In the genomic region with DNA sequence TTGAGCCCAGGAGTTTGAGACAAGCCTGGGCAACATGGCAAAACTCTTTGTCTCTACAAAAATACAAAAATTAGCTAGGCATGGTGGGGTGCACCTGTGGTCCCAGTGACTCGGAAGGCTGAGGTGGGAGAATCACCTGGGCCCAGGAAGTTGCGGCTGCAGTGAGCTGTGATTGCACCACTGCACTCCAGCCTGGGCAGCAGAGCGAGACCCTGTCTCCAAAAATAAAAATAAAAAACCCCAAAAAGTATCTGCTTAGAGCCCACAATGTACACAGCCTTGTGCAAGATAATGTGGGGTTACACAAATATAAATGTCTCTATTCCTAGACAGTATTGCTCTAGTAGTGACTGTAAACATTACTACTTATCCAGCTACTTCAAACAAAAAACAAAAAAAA, we compare ENCODE assay signal across 16 cellular contexts. TPM values are rescaled to one million over a fixed set of nuclear protein-coding genes. Genes with fewer than 3 reads are reported as not detected.
A peak's percentile ranks its signal among the peaks of the same experiment; 100 is the strongest.
DNase-seq lines count a peak whose midpoint lies in the region; ATAC-seq lines count a peak whose summit lies in the region.
"Had no signal": no experiment of that assay in that cellular context is flagged by ENCODE, and none has a peak within 500 bp of the region (broad histone marks: within the 10 kb centered on the region; RNA-seq: fewer than 3 reads in every experiment).

No MANE protein-coding gene starts in this region.

- no peaks in the 10 kb centered on the region for H3K27me3 Mint-ChIP-seq in memory B cell
- H3K27me3 Mint-ChIP-seq in activated CD4-positive, alpha-beta T cell treated with anti-CD3 and anti-CD28 coated beads for 36 hours = no peaks in the 10 kb centered on the region

- H3K4me3 Mint-ChIP-seq in memory B cell = peak overlapping the region; percentile 28
- no peak overlapping the region for H3K4me3 Mint-ChIP-seq in activated CD4-positive, alpha-beta T cell treated with anti-CD3 and anti-CD28 coated beads for 36 hours

- ATAC-seq in GM18499 (IDR thresholded peaks at IDR 0.05; ENCODE audit: insufficient read depth, unreplicated experiment) = peak; percentile 70
- peak; percentile 47 for ATAC-seq in GM21390 (IDR thresholded peaks at IDR 0.05; ENCODE audit: unreplicated experiment)
- ATAC-seq in HG03095 (IDR thresholded peaks at IDR 0.05; ENCODE audit: unreplicated experiment) = peak; percentile 37
- peak; percentile 45 for ATAC-seq in memory B cell (ENCODE audit: low read depth)
- no peak for ATAC-seq in activated CD4-positive, alpha-beta T cell treated with anti-CD3 and anti-CD28 coated beads for 36 hours
- ATAC-seq: left cardiac atrium had no signal

- POLR2A ChIA-PET in activated CD4-positive, alpha-beta T cell treated with anti-CD3 and anti-CD28 coated beads for 36 hours (lab: Charles Lee) = no interaction called here

- peak overlapping the region; percentile 76 for H3K27ac Mint-ChIP-seq in memory B cell
- H3K27ac Mint-ChIP-seq in activated CD4-positive, alpha-beta T cell treated with anti-CD3 and anti-CD28 coated beads for 36 hours = no peak overlapping the region

- CTCF ChIA-PET in activated CD4-positive, alpha-beta T cell treated with anti-CD3 and anti-CD28 coated beads for 36 hours (lab: Charles Lee) = interaction anchor here (1.4 kb wide), 1 partner anchor 14 kb away, joined by 4 read pairs; no protein-coding TSS in a partner anchor

- H3K4me1 Mint-ChIP-seq in memory B cell = peaks cover 30% of the 10 kb centered on the region
- peaks cover 58% of the 10 kb centered on the region for H3K4me1 Mint-ChIP-seq in activated CD4-positive, alpha-beta T cell treated with anti-CD3 and anti-CD28 coated beads for 36 hours

- intact Hi-C loops in activated CD4-positive, alpha-beta T cell treated with anti-CD3 and anti-CD28 coated beads for 36 hours (cut with DNase I, micrococcal nuclease) = no loop called here

- H3K9me3 Mint-ChIP-seq in memory B cell = no peaks in the 10 kb centered on the region
- H3K9me3 Mint-ChIP-seq in activated CD4-positive, alpha-beta T cell treated with anti-CD3 and anti-CD28 coated beads for 36 hours (ENCODE audit: low read depth) = no peaks in the 10 kb centered on the region

- DNase-seq in memory B cell (ENCODE audit: low spot score in 2 of 2) = no peak
- DNase-seq in stimulated activated CD4-positive, alpha-beta T cell treated with anti-CD3 and anti-CD28 coated beads, Interleukin-12 subunit alpha, Interleukin-12 subunit beta, amount 100 ng/mL, for 4 hours = no peak
- DNase-seq in activated CD4-positive, alpha-beta T cell treated with anti-CD3 and anti-CD28 coated beads for 36 hours = no peak
- DNase-seq in stimulated activated CD4-positive, alpha-beta T cell treated with anti-CD3 and anti-CD28 coated beads, Interleukin-4, amount 100 ng/mL, for 1 hour = no peak
- DNase-seq: activated naive CD4-positive, alpha-beta T cell; AML-193; left cardiac atrium; MM.1S; NCI-H187; NCI-H446; Right ventricle myocardium superior; sigmoid colon; stimulated activated CD4-positive, alpha-beta T cell treated with anti-CD3 and anti-CD28 coated beads, Interleukin-2, amount 100 ng/mL, for 48 hours had no signal

- H3K36me3 Mint-ChIP-seq in memory B cell = peaks cover 23% of the 10 kb centered on the region
- H3K36me3 Mint-ChIP-seq in activated CD4-positive, alpha-beta T cell treated with anti-CD3 and anti-CD28 coated beads for 36 hours (ENCODE audit: low read depth) = peaks cover 54% of the 10 kb centered on the region

RNA-seq across cellular contexts. Expression of gene ESF1, which starts 5.9 kb away (rescaled TPM):
- 10 to 100 TPM; 22.0 to 23.1 TPM for total RNA-seq in activated CD4-positive, alpha-beta T cell treated with anti-CD3 and anti-CD28 coated beads for 36 hours

RNA-seq across cellular contexts. Expression of gene NDUFAF5, which starts 6.0 kb away (rescaled TPM):
- 10 to 100 TPM; 22.0 to 24.3 TPM for total RNA-seq in activated CD4-positive, alpha-beta T cell treated with anti-CD3 and anti-CD28 coated beads for 36 hours
